9 cellular contexts compared by ENCODE assay signal in the genomic region with DNA sequence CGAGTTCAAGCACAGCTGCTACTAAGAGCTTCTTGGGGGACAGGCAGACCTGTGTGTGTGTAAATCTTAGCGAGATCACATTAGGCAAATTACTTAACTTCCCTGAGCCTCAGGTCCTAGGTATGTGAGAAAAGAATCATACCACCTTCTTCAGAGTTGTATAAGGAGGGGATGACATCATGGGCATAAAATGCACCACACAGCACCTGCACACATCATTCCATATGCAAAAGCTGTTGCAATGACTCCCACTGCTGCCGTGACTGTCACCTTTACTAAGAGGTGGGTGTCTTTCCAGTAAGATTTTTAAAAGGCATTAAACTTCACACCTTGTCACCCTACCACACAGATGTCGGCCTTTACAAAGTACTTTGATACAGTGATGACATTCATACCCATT.
DNase-seq lines count a peak whose midpoint lies in the region; ATAC-seq, FAIRE-seq and TF ChIP-seq lines count a peak whose summit lies in the region.
"Had no signal": no experiment of that assay in that cellular context is flagged by ENCODE, and none has a peak within 500 bp of the region (broad histone marks: within the 10 kb centered on the region; RNA-seq: fewer than 3 reads in every experiment).

No MANE protein-coding gene starts in this region.

- H3K9ac ChIP-seq in MM.1S (ENCODE audit: low read length): peak overlapping the region; percentile 31; the same call in 1 of the 2 replicates

- H4K20me1 ChIP-seq in MM.1S (ENCODE audit: insufficient read depth, low read length) (no peaks in the 10 kb centered on the region), hepatocyte (ENCODE audit: insufficient read depth, poor library complexity, severe bottlenecking) (no peaks in the 10 kb centered on the region)

- H3K9me2 ChIP-seq in MM.1S (replicated peaks; ENCODE audit: insufficient read depth, low read length): no peaks in the 10 kb centered on the region
- H3K9me2 ChIP-seq in hepatocyte (replicated peaks; ENCODE audit: insufficient read depth): no peaks in the 10 kb centered on the region

- no peak for FAIRE-seq in pancreas (lab: Jason Lieb, UNC)

- WGBS in pancreas, 2 donors: 60 to 61% methylated on average over 4 of the region's 4 CpGs
- WGBS in hepatocyte (ENCODE audit: low lambda C conversion rate, missing lambda C conversion rate): 75% methylated on average over 4 of the region's 4 CpGs

- no peaks in the 10 kb centered on the region for H3K4me1 ChIP-seq in MM.1S (ENCODE audit: low read length)
- peaks cover 0 to 5% (median 0%) of the 10 kb centered on the region in 3 donors for H3K4me1 ChIP-seq in pancreas
- H3K4me1 ChIP-seq in hepatocyte (ENCODE audit: insufficient read depth): no peaks in the 10 kb centered on the region

- no peaks in the 10 kb centered on the region for H3K36me3 ChIP-seq in MM.1S (replicated peaks; ENCODE audit: insufficient read depth, low read length)
- H3K36me3 ChIP-seq in pancreas: no peaks in the 10 kb centered on the region
- no peaks in the 10 kb centered on the region for H3K36me3 ChIP-seq in hepatocyte (replicated peaks; ENCODE audit: insufficient read depth, low read depth)
- H3K36me3 ChIP-seq: ovary had no signal

- DNase-seq in MM.1S (no peak), epithelial cell of esophagus (ENCODE audit: low read depth) (peak; percentile 90), pancreas (no peak), hepatocyte (ENCODE audit: low spot score) (no peak), NCI-H2227 treated with DMSO at 0.1 percent for 48 hours (lab: John Stamatoyannopoulos, UW) (no peak)

- H3K27ac ChIP-seq in MM.1S (ENCODE audit: low read length) (no peak overlapping the region), pancreas (peak overlapping the region in 3 of 4 donors; percentile 46 to 80 (median 62)), hepatocyte (no peak overlapping the region)
- H3K27ac ChIP-seq: ovary had no signal

- no peaks in the 10 kb centered on the region for H3F3A ChIP-seq in MM.1S (ENCODE audit: insufficient read depth, low read length)

- H3K4me2 ChIP-seq in MM.1S (ENCODE audit: low read depth, low read length): peak overlapping the region; percentile 27; the same call in 1 of the 2 replicates
- no peak overlapping the region for H3K4me2 ChIP-seq in hepatocyte

- H3K4me3 ChIP-seq in MM.1S (ENCODE audit: low read length) (no peak overlapping the region), epithelial cell of esophagus (ENCODE audit: low read length) (no peak overlapping the region), pancreas (no peak overlapping the region), hepatocyte (no peak overlapping the region)
- H3K4me3 ChIP-seq: ovary had no signal

- ATAC-seq in GM19395 (IDR thresholded peaks at IDR 0.05; ENCODE audit: unreplicated experiment) (peak; percentile 5), pancreas (no peak), HG03520 (IDR thresholded peaks at IDR 0.05; ENCODE audit: unreplicated experiment) (no peak), HG03159 (IDR thresholded peaks at IDR 0.05; ENCODE audit: unreplicated experiment) (no peak)

- H3K27me3 ChIP-seq in MM.1S (replicated peaks; ENCODE audit: insufficient read depth, low read length) (no peaks in the 10 kb centered on the region; the same call in 1 of the 2 replicates), pancreas (no peaks in the 10 kb centered on the region), hepatocyte (no peaks in the 10 kb centered on the region)
- H3K27me3 ChIP-seq: ovary had no signal

- TF ChIP-seq CTCF in MM.1S (IDR thresholded peaks at IDR 0.05; ENCODE audit: low read length): no peak
- no peak for TF ChIP-seq CTCF in epithelial cell of esophagus (IDR thresholded peaks at IDR 0.05; ENCODE audit: insufficient read depth, low read depth, low read length, missing control alignments)
- TF ChIP-seq CTCF in pancreas (IDR thresholded peaks at IDR 0.05): no peak
- TF ChIP-seq CTCF in hepatocyte (IDR thresholded peaks at IDR 0.05; ENCODE audit: poor library complexity): no peak

- H3K9me3 ChIP-seq in MM.1S (replicated peaks; ENCODE audit: insufficient read depth, low read length) (no peaks in the 10 kb centered on the region), pancreas (no peaks in the 10 kb centered on the region), hepatocyte (ENCODE audit: low read depth) (no peaks in the 10 kb centered on the region)
- H3K9me3 ChIP-seq: ovary had no signal

- no peaks in the 10 kb centered on the region for H3K79me2 ChIP-seq in MM.1S (ENCODE audit: low read length)
- no peaks in the 10 kb centered on the region for H3K79me2 ChIP-seq in hepatocyte

- intact Hi-C loops in pancreas (cut with DNase I): no loop called here

- H2AFZ ChIP-seq in MM.1S (ENCODE audit: low read length): peak overlapping the region; percentile 23; the same call in 1 of the 2 replicates
- H2AFZ ChIP-seq in hepatocyte: no peak overlapping the region

Comparison
In these comparisons a context has a peak if more than half of its experiments do, and no peak if none do; other contexts are left out.
1. H3K27ac ChIP-seq: peak in pancreas (3 of 4); none in MM.1S (single experiment) and hepatocyte (single experiment).